In genomic region chr15:82262422-82263026, GRCh38 we compare ENCODE assay signal across 8 cellular contexts. TPM values are rescaled to one million over a fixed set of nuclear protein-coding genes. Genes with fewer than 3 reads are reported as not detected.
A peak's percentile ranks its signal among the peaks of the same experiment; 100 is the strongest.
DNase-seq lines count a peak whose midpoint lies in the region; TF ChIP-seq lines count a peak whose summit lies in the region.

Gene EFL1, minus strand, starts transcription at chr15:82262734. Its CDS starts 956 bp downstream, at chr15:82261778.
Gene SAXO2, plus strand, starts transcription at chr15:82262818. Its CDS starts 62 bp downstream, at chr15:82262880.

- peak; percentile 90 for DNase-seq in ELF-1 (ENCODE audit: low read depth, low spot score)
- DNase-seq in H4 (ENCODE audit: low spot score) = peak; percentile 69
- peak; percentile 49 for DNase-seq in LNCaP clone FGC (ENCODE audit: low read depth)
- DNase-seq in activated gamma-delta T cell (lab: John Stamatoyannopoulos, UW) = peak; percentile 84
- peak; percentile 81 to 95 for DNase-seq in foreskin fibroblast
- DNase-seq in neural crest cell (ENCODE audit: low read depth, low spot score) = peak; percentile 88

- H3K27ac ChIP-seq in stomach smooth muscle (ENCODE audit: low read length) = peak within 1 kb of the TSS; percentile 37

- no peak for TF ChIP-seq CTCF in LNCaP clone FGC (IDR thresholded peaks at IDR 0.05; ENCODE audit: control insufficient read depth, extremely low read depth, insufficient read depth)
- TF ChIP-seq CTCF in foreskin fibroblast (IDR thresholded peaks at IDR 0.05; ENCODE audit: low read depth, low read length) = no peak
- TF ChIP-seq CTCF in neural crest cell (conservative IDR thresholded peaks at IDR 0.05) = no peak

- peak within 1 kb of the TSS; percentile 93 for H3K4me3 Mint-ChIP-seq in neural crest cell

- H3K27me3 ChIP-seq in stomach smooth muscle (ENCODE audit: control insufficient read depth in 1 of 2, insufficient read depth in 2 of 2, low read length in 2 of 2) = no peaks in the 10 kb centered on the region

- H3K9ac ChIP-seq in stomach smooth muscle (ENCODE audit: low read length in 2 of 2) = peak within 1 kb of the TSS; percentile 62 to 65

- H3K36me3 ChIP-seq in stomach smooth muscle (ENCODE audit: control insufficient read depth in 2 of 2, insufficient read depth in 2 of 2, low read length in 2 of 2) = peaks cover 0 to 3% of the 10 kb centered on the region in 2 donors

- H3K4me3 ChIP-seq in LNCaP clone FGC (ENCODE audit: low read depth, low read length) (peak within 1 kb of the TSS; percentile 81), foreskin fibroblast (ENCODE audit: low read depth in 1 of 2, low read length in 2 of 2) (peak within 1 kb of the TSS; percentile 74 to 90), stomach smooth muscle (ENCODE audit: low read length in 2 of 2) (peak within 1 kb of the TSS; percentile 73 to 84)

- H3K27ac Mint-ChIP-seq in neural crest cell (ENCODE audit: unreplicated experiment) = peak within 1 kb of the TSS; percentile 95

- H3K9me3 Mint-ChIP-seq in neural crest cell = no peaks in the 10 kb centered on the region

- H3K36me3 Mint-ChIP-seq in neural crest cell (ENCODE audit: low read depth) = peaks cover 3% of the 10 kb centered on the region

- TF ChIP-seq POLR2A in Raji (IDR thresholded peaks at IDR 0.05; ENCODE audit: insufficient read depth, low read depth, low read length) = peak; percentile 79

- peaks cover 28% of the 10 kb centered on the region for H3K4me1 Mint-ChIP-seq in neural crest cell

- no peaks in the 10 kb centered on the region for H3K9me3 ChIP-seq in stomach smooth muscle (ENCODE audit: control insufficient read depth in 2 of 2, low read length in 2 of 2)

- H3K4me1 ChIP-seq in stomach smooth muscle (ENCODE audit: control insufficient read depth, insufficient read depth, low read length) = peaks cover 6% of the 10 kb centered on the region

- no peaks in the 10 kb centered on the region for H3K27me3 Mint-ChIP-seq in neural crest cell (ENCODE audit: low read depth)

RNA-seq across cellular contexts. Expression of gene EFL1, which starts in this region (rescaled TPM):
- total RNA-seq in H4 (2014; rRNA removed; shearing (Covaris generic)) = 9.7 and 10.5 TPM in 2 replicates
- 28.0 and 28.5 TPM in 2 replicates for total RNA-seq in neural crest cell

RNA-seq across cellular contexts. Expression of gene SAXO2, which starts in this region (rescaled TPM):
- 0.58 and 0.68 TPM in 2 replicates for total RNA-seq in H4 (2014; rRNA removed; shearing (Covaris generic))
- 3.9 TPM in 2 replicates for total RNA-seq in neural crest cell

Comparison
In these comparisons a context has a peak if more than half of its experiments do, and no peak if none do; other contexts are left out.
1. Peak in every context shown above with its lines: DNase-seq, H3K4me3 ChIP-seq and H3K27ac ChIP-seq.